1 cellular context compared by ENCODE assay signal in the genomic region with DNA sequence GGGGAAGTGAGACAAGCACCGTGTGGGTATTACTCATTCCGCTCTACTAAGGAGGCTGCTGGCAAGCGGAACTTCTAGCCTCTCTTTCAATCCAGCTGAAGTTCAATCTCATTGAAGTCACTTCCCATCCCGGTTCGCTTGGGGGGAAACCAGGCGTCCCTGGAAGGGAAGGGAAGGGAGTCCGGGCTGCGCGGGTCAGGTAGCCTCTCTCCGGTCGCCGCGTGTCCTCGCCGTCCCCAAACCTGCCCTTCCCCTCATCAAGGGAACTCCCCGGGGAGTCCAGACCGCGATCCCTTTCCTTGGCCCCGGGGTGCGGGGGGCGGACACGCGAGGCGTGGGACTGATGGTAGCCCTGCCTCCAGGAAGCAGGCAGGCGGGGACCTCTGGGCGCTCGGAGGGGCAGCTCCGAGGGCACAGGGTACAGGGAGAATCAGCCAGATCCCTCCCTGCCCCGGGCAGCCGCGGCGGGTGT.
TF ChIP-seq lines count a peak whose summit lies in the region.

No MANE protein-coding gene starts in this region.

TF ChIP-seq in HepG2, 621 proteins besides CTCF, POLR2A, EP300 and RAD21 (continued from another document and continues in another):
- TF ChIP-seq, protein P1, sequence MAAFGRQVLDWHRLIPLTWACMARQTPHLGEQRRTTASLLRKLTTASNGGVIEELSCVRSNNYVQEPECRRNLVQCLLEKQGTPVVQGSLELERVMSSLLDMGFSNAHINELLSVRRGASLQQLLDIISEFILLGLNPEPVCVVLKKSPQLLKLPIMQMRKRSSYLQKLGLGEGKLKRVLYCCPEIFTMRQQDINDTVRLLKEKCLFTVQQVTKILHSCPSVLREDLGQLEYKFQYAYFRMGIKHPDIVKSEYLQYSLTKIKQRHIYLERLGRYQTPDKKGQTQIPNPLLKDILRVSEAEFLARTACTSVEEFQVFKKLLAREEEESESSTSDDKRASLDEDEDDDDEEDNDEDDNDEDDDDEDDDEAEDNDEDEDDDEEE (CRISPR knock-in tag; IDR thresholded peaks at IDR 0.05): peak; percentile 70; the same call in 1 of the 2 replicates
- TF ChIP-seq, protein P2, sequence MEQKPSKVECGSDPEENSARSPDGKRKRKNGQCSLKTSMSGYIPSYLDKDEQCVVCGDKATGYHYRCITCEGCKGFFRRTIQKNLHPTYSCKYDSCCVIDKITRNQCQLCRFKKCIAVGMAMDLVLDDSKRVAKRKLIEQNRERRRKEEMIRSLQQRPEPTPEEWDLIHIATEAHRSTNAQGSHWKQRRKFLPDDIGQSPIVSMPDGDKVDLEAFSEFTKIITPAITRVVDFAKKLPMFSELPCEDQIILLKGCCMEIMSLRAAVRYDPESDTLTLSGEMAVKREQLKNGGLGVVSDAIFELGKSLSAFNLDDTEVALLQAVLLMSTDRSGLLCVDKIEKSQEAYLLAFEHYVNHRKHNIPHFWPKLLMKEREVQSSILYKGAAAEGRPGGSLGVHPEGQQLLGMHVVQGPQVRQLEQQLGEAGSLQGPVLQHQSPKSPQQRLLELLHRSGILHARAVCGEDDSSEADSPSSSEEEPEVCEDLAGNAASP (CRISPR knock-in tag; IDR thresholded peaks at IDR 0.05; ENCODE audit: borderline replicate concordance): no peak
- no peak for TF ChIP-seq FOXK2 (IDR thresholded peaks at IDR 0.05)
- peak; percentile 69; the same call in 1 of the 2 replicates for TF ChIP-seq HES4 (CRISPR knock-in tag; IDR thresholded peaks at IDR 0.05; ENCODE audit: borderline replicate concordance)
- TF ChIP-seq YEATS4 (CRISPR knock-in tag; IDR thresholded peaks at IDR 0.05; ENCODE audit: borderline replicate concordance): 0 out of 2 replicates have a peak, but pooled peaks have one; percentile 40
- TF ChIP-seq SPEN (CRISPR knock-in tag; IDR thresholded peaks at IDR 0.05; ENCODE audit: low read depth): no peak; the same call in 1 of the 2 replicates
- TF ChIP-seq HNF4A (CRISPR knock-in tag; IDR thresholded peaks at IDR 0.05): 0 out of 2 replicates have a peak, but pooled peaks have one; percentile 23
- TF ChIP-seq, protein P3, sequence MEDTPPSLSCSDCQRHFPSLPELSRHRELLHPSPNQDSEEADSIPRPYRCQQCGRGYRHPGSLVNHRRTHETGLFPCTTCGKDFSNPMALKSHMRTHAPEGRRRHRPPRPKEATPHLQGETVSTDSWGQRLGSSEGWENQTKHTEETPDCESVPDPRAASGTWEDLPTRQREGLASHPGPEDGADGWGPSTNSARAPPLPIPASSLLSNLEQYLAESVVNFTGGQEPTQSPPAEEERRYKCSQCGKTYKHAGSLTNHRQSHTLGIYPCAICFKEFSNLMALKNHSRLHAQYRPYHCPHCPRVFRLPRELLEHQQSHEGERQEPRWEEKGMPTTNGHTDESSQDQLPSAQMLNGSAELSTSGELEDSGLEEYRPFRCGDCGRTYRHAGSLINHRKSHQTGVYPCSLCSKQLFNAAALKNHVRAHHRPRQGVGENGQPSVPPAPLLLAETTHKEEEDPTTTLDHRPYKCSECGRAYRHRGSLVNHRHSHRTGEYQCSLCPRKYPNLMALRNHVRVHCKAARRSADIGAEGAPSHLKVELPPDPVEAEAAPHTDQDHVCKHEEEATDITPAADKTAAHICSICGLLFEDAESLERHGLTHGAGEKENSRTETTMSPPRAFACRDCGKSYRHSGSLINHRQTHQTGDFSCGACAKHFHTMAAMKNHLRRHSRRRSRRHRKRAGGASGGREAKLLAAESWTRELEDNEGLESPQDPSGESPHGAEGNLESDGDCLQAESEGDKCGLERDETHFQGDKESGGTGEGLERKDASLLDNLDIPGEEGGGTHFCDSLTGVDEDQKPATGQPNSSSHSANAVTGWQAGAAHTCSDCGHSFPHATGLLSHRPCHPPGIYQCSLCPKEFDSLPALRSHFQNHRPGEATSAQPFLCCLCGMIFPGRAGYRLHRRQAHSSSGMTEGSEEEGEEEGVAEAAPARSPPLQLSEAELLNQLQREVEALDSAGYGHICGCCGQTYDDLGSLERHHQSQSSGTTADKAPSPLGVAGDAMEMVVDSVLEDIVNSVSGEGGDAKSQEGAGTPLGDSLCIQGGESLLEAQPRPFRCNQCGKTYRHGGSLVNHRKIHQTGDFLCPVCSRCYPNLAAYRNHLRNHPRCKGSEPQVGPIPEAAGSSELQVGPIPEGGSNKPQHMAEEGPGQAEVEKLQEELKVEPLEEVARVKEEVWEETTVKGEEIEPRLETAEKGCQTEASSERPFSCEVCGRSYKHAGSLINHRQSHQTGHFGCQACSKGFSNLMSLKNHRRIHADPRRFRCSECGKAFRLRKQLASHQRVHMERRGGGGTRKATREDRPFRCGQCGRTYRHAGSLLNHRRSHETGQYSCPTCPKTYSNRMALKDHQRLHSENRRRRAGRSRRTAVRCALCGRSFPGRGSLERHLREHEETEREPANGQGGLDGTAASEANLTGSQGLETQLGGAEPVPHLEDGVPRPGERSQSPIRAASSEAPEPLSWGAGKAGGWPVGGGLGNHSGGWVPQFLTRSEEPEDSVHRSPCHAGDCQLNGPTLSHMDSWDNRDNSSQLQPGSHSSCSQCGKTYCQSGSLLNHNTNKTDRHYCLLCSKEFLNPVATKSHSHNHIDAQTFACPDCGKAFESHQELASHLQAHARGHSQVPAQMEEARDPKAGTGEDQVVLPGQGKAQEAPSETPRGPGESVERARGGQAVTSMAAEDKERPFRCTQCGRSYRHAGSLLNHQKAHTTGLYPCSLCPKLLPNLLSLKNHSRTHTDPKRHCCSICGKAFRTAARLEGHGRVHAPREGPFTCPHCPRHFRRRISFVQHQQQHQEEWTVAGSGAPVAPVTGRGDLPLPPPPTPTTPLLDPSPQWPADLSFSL (CRISPR knock-in tag; IDR thresholded peaks at IDR 0.05): peak; percentile 64; the same call in 1 of the 2 replicates
- no peak for TF ChIP-seq LCORL (IDR thresholded peaks at IDR 0.05)
- TF ChIP-seq LCORL (CRISPR knock-in tag; IDR thresholded peaks at IDR 0.05): 0 out of 2 replicates have a peak, but pooled peaks have one; percentile 5
- TF ChIP-seq ZNF136 (CRISPR knock-in tag; IDR thresholded peaks at IDR 0.05; ENCODE audit: low read depth): peak; percentile 69; the same call in 1 of the 2 replicates
- TF ChIP-seq, protein P4, sequence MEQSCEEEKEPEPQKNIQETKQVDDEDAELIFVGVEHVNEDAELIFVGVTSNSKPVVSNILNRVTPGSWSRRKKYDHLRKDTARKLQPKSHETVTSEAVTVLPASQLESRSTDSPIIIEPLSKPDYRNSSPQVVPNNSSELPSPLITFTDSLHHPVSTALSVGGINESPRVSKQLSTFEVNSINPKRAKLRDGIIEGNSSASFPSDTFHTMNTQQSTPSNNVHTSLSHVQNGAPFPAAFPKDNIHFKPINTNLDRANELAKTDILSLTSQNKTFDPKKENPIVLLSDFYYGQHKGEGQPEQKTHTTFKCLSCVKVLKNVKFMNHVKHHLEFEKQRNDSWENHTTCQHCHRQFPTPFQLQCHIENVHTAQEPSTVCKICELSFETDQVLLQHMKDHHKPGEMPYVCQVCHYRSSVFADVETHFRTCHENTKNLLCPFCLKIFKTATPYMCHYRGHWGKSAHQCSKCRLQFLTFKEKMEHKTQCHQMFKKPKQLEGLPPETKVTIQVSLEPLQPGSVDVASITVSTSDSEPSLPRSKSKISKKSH (CRISPR knock-in tag; IDR thresholded peaks at IDR 0.05; ENCODE audit: borderline replicate concordance): peak; percentile 16; the same call in 1 of the 2 replicates
- TF ChIP-seq, protein P5, sequence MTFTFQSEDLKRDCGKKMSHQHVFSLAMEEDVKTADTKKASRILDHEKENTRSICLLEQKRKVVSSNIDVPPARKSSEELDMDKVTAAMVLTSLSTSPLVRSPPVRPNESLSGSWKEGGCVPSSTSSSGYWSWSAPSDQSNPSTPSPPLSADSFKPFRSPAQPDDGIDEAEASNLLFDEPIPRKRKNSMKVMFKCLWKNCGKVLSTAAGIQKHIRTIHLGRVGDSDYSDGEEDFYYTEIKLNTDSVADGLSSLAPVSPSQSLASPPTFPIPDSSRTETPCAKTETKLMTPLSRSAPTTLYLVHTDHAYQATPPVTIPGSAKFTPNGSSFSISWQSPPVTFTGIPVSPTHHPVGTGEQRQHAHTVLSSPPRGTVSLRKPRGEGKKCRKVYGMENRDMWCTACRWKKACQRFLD (CRISPR knock-in tag; IDR thresholded peaks at IDR 0.05; ENCODE audit: borderline replicate concordance): no peak
- TF ChIP-seq KDM2A (CRISPR knock-in tag; IDR thresholded peaks at IDR 0.05; ENCODE audit: borderline replicate concordance, low read depth): 0 out of 2 replicates have a peak, but pooled peaks have one; percentile 18
- no peak for TF ChIP-seq ZNF879 (CRISPR knock-in tag; IDR thresholded peaks at IDR 0.05)
- TF ChIP-seq KMT2A (CRISPR knock-in tag; IDR thresholded peaks at IDR 0.05): peak; percentile 11; the same call in 1 of the 2 replicates
- TF ChIP-seq, protein P6, sequence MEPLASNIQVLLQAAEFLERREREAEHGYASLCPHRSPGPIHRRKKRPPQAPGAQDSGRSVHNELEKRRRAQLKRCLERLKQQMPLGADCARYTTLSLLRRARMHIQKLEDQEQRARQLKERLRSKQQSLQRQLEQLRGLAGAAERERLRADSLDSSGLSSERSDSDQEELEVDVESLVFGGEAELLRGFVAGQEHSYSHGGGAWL (CRISPR knock-in tag; IDR thresholded peaks at IDR 0.05): 0 out of 2 replicates have a peak, but pooled peaks have one; percentile 52
- TF ChIP-seq SALL1 (CRISPR knock-in tag; IDR thresholded peaks at IDR 0.05): peak; percentile 28
- TF ChIP-seq XRCC5 (optimal IDR thresholded peaks at IDR 0.05; ENCODE audit: low read length): peak; percentile 17
- no peak for TF ChIP-seq ZNF549 (CRISPR knock-in tag; IDR thresholded peaks at IDR 0.05)
- no peak for TF ChIP-seq KDM6A (CRISPR knock-in tag; IDR thresholded peaks at IDR 0.05; ENCODE audit: low read depth)
- TF ChIP-seq FOXA3 (CRISPR knock-in tag; IDR thresholded peaks at IDR 0.05): 0 out of 2 replicates have a peak, but pooled peaks have one; percentile 0
- TF ChIP-seq, protein P7, sequence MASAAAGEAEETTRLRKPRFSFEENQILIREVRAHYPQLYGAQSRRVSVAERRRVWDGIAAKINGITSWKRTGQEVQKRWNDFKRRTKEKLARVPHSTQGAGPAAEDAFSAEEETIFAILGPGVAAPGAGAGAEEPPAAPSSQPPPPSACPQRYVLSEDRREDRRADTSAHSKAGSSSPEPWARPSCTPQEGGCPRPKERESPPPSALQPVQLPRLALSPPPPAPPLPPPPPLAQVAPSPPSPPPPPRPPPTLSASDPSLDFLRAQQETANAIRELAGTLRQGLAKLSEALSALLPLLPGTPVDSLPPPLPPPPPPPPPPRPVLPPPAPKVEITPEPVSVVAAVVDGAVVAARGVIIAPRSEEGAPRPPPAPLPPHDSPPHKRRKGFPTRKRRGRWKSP (CRISPR knock-in tag; IDR thresholded peaks at IDR 0.05): peak; percentile 66; the same call in 1 of the 2 replicates
- peak; percentile 42; the same call in 1 of the 2 replicates for TF ChIP-seq ZNF501 (CRISPR knock-in tag; IDR thresholded peaks at IDR 0.05)
- peak; percentile 59 for TF ChIP-seq ZNF883 (CRISPR knock-in tag; IDR thresholded peaks at IDR 0.05; ENCODE audit: not compliant biosample characterization)
- peak; percentile 74; the same call in 1 of the 2 replicates for TF ChIP-seq NRL (CRISPR knock-in tag; IDR thresholded peaks at IDR 0.05; ENCODE audit: borderline replicate concordance)
- TF ChIP-seq, protein P8, sequence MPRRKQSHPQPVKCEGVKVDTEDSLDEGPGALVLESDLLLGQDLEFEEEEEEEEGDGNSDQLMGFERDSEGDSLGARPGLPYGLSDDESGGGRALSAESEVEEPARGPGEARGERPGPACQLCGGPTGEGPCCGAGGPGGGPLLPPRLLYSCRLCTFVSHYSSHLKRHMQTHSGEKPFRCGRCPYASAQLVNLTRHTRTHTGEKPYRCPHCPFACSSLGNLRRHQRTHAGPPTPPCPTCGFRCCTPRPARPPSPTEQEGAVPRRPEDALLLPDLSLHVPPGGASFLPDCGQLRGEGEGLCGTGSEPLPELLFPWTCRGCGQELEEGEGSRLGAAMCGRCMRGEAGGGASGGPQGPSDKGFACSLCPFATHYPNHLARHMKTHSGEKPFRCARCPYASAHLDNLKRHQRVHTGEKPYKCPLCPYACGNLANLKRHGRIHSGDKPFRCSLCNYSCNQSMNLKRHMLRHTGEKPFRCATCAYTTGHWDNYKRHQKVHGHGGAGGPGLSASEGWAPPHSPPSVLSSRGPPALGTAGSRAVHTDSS (CRISPR knock-in tag; conservative IDR thresholded peaks at IDR 0.05): no peak
- peak; percentile 53 for TF ChIP-seq DMAP1 (CRISPR knock-in tag; IDR thresholded peaks at IDR 0.05)
- TF ChIP-seq ZBTB7B (CRISPR knock-in tag; IDR thresholded peaks at IDR 0.05): no peak; the same call in 1 of the 2 replicates
- 0 out of 2 replicates have a peak, but pooled peaks have one; percentile 61 for TF ChIP-seq ZNF446 (CRISPR knock-in tag; IDR thresholded peaks at IDR 0.05)
- no peak for TF ChIP-seq CBX5 (CRISPR knock-in tag; IDR thresholded peaks at IDR 0.05; ENCODE audit: borderline replicate concordance)
- TF ChIP-seq REL (CRISPR knock-in tag; conservative IDR thresholded peaks at IDR 0.05): 0 out of 2 replicates have a peak, but pooled peaks have one; percentile 29
- TF ChIP-seq, protein P9, sequence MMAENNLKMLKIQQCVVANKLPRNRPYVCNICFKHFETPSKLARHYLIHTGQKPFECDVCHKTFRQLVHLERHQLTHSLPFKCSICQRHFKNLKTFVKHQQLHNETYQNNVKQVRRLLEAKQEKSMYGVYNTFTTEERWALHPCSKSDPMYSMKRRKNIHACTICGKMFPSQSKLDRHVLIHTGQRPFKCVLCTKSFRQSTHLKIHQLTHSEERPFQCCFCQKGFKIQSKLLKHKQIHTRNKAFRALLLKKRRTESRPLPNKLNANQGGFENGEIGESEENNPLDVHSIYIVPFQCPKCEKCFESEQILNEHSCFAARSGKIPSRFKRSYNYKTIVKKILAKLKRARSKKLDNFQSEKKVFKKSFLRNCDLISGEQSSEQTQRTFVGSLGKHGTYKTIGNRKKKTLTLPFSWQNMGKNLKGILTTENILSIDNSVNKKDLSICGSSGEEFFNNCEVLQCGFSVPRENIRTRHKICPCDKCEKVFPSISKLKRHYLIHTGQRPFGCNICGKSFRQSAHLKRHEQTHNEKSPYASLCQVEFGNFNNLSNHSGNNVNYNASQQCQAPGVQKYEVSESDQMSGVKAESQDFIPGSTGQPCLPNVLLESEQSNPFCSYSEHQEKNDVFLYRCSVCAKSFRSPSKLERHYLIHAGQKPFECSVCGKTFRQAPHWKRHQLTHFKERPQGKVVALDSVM (CRISPR knock-in tag; IDR thresholded peaks at IDR 0.05): 0 out of 2 replicates have a peak, but pooled peaks have one; percentile 33
- no peak for TF ChIP-seq ZNF572 (CRISPR knock-in tag; IDR thresholded peaks at IDR 0.05)
- no peak for TF ChIP-seq ZFP90 (CRISPR knock-in tag; IDR thresholded peaks at IDR 0.05; ENCODE audit: borderline replicate concordance)
- 0 out of 2 replicates have a peak, but pooled peaks have one; percentile 53 for TF ChIP-seq ZNF713 (CRISPR knock-in tag; IDR thresholded peaks at IDR 0.05)
- TF ChIP-seq ELF1 (CRISPR knock-in tag; IDR thresholded peaks at IDR 0.05): 0 out of 2 replicates have a peak, but pooled peaks have one; percentile 3
- TF ChIP-seq ZNF44 (CRISPR knock-in tag; IDR thresholded peaks at IDR 0.05): peak; percentile 79; the same call in 1 of the 2 replicates
- peak; percentile 38; the same call in 1 of the 2 replicates for TF ChIP-seq RXRA (CRISPR knock-in tag; IDR thresholded peaks at IDR 0.05)
- peak; percentile 30 for TF ChIP-seq SAP130 (CRISPR knock-in tag; IDR thresholded peaks at IDR 0.05; ENCODE audit: low read depth)
- TF ChIP-seq, protein P10, sequence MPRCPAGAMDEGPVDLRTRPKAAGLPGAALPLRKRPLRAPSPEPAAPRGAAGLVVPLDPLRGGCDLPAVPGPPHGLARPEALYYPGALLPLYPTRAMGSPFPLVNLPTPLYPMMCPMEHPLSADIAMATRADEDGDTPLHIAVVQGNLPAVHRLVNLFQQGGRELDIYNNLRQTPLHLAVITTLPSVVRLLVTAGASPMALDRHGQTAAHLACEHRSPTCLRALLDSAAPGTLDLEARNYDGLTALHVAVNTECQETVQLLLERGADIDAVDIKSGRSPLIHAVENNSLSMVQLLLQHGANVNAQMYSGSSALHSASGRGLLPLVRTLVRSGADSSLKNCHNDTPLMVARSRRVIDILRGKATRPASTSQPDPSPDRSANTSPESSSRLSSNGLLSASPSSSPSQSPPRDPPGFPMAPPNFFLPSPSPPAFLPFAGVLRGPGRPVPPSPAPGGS (CRISPR knock-in tag; IDR thresholded peaks at IDR 0.05): peak; percentile 78; the same call in 1 of the 2 replicates
